2 cellular contexts compared by ENCODE assay signal in the genomic region with DNA sequence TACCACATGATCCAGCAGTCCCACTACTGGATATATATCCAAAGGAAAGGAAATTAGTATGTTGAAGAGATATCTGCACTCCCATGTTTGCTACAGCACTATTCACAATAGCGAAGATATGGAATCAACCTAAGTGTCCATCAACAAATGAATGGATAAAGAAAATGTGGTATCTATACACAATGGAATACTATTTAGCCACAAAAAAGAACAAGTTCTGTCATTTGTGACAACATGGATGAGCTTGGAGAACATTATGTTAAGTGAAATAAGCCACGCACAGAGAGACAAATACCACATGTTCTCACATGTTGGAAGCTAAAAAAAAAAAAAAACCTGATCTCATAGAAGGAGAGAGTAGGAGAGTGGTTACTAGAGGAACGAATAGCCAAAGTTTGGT.
TF ChIP-seq lines count a peak whose summit lies in the region.

No MANE protein-coding gene starts in this region.

TF ChIP-seq in HEK293, 187 proteins besides CTCF, POLR2A, EP300 and RAD21:
- peak; percentile 93 for TF ChIP-seq ZNF146 (tag by site-specific recombination; IDR thresholded peaks at IDR 0.05)
- no peak for TF ChIP-seq ZNF660 (tag by site-specific recombination; IDR thresholded peaks at IDR 0.05)

TF ChIP-seq in K562, 482 proteins besides CTCF, POLR2A, EP300 and RAD21:
- TF ChIP-seq, protein P1, sequence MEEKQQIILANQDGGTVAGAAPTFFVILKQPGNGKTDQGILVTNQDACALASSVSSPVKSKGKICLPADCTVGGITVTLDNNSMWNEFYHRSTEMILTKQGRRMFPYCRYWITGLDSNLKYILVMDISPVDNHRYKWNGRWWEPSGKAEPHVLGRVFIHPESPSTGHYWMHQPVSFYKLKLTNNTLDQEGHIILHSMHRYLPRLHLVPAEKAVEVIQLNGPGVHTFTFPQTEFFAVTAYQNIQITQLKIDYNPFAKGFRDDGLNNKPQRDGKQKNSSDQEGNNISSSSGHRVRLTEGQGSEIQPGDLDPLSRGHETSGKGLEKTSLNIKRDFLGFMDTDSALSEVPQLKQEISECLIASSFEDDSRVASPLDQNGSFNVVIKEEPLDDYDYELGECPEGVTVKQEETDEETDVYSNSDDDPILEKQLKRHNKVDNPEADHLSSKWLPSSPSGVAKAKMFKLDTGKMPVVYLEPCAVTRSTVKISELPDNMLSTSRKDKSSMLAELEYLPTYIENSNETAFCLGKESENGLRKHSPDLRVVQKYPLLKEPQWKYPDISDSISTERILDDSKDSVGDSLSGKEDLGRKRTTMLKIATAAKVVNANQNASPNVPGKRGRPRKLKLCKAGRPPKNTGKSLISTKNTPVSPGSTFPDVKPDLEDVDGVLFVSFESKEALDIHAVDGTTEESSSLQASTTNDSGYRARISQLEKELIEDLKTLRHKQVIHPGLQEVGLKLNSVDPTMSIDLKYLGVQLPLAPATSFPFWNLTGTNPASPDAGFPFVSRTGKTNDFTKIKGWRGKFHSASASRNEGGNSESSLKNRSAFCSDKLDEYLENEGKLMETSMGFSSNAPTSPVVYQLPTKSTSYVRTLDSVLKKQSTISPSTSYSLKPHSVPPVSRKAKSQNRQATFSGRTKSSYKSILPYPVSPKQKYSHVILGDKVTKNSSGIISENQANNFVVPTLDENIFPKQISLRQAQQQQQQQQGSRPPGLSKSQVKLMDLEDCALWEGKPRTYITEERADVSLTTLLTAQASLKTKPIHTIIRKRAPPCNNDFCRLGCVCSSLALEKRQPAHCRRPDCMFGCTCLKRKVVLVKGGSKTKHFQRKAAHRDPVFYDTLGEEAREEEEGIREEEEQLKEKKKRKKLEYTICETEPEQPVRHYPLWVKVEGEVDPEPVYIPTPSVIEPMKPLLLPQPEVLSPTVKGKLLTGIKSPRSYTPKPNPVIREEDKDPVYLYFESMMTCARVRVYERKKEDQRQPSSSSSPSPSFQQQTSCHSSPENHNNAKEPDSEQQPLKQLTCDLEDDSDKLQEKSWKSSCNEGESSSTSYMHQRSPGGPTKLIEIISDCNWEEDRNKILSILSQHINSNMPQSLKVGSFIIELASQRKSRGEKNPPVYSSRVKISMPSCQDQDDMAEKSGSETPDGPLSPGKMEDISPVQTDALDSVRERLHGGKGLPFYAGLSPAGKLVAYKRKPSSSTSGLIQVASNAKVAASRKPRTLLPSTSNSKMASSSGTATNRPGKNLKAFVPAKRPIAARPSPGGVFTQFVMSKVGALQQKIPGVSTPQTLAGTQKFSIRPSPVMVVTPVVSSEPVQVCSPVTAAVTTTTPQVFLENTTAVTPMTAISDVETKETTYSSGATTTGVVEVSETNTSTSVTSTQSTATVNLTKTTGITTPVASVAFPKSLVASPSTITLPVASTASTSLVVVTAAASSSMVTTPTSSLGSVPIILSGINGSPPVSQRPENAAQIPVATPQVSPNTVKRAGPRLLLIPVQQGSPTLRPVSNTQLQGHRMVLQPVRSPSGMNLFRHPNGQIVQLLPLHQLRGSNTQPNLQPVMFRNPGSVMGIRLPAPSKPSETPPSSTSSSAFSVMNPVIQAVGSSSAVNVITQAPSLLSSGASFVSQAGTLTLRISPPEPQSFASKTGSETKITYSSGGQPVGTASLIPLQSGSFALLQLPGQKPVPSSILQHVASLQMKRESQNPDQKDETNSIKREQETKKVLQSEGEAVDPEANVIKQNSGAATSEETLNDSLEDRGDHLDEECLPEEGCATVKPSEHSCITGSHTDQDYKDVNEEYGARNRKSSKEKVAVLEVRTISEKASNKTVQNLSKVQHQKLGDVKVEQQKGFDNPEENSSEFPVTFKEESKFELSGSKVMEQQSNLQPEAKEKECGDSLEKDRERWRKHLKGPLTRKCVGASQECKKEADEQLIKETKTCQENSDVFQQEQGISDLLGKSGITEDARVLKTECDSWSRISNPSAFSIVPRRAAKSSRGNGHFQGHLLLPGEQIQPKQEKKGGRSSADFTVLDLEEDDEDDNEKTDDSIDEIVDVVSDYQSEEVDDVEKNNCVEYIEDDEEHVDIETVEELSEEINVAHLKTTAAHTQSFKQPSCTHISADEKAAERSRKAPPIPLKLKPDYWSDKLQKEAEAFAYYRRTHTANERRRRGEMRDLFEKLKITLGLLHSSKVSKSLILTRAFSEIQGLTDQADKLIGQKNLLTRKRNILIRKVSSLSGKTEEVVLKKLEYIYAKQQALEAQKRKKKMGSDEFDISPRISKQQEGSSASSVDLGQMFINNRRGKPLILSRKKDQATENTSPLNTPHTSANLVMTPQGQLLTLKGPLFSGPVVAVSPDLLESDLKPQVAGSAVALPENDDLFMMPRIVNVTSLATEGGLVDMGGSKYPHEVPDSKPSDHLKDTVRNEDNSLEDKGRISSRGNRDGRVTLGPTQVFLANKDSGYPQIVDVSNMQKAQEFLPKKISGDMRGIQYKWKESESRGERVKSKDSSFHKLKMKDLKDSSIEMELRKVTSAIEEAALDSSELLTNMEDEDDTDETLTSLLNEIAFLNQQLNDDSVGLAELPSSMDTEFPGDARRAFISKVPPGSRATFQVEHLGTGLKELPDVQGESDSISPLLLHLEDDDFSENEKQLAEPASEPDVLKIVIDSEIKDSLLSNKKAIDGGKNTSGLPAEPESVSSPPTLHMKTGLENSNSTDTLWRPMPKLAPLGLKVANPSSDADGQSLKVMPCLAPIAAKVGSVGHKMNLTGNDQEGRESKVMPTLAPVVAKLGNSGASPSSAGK (IDR thresholded peaks at IDR 0.05) = no peak
- TF ChIP-seq, protein P2, sequence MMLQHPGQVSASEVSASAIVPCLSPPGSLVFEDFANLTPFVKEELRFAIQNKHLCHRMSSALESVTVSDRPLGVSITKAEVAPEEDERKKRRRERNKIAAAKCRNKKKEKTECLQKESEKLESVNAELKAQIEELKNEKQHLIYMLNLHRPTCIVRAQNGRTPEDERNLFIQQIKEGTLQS (IDR thresholded peaks at IDR 0.05) = no peak
- TF ChIP-seq, protein P2 (CRISPR knock-in tag; conservative IDR thresholded peaks at IDR 0.05) = no peak
- peak; percentile 71 for TF ChIP-seq ZNF146 (CRISPR knock-in tag; IDR thresholded peaks at IDR 0.05; ENCODE audit: unreplicated experiment)
- TF ChIP-seq, protein P3, sequence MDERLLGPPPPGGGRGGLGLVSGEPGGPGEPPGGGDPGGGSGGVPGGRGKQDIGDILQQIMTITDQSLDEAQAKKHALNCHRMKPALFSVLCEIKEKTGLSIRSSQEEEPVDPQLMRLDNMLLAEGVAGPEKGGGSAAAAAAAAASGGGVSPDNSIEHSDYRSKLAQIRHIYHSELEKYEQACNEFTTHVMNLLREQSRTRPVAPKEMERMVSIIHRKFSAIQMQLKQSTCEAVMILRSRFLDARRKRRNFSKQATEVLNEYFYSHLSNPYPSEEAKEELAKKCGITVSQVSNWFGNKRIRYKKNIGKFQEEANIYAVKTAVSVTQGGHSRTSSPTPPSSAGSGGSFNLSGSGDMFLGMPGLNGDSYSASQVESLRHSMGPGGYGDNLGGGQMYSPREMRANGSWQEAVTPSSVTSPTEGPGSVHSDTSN (CRISPR knock-in tag; IDR thresholded peaks at IDR 0.05; ENCODE audit: low read depth) = no peak
- TF ChIP-seq, protein P3 (tag; conservative IDR thresholded peaks at IDR 0.05; ENCODE audit: low read depth) = no peak
- TF ChIP-seq FOSL1 (tag; conservative IDR thresholded peaks at IDR 0.05) = no peak
- TF ChIP-seq, protein P4, sequence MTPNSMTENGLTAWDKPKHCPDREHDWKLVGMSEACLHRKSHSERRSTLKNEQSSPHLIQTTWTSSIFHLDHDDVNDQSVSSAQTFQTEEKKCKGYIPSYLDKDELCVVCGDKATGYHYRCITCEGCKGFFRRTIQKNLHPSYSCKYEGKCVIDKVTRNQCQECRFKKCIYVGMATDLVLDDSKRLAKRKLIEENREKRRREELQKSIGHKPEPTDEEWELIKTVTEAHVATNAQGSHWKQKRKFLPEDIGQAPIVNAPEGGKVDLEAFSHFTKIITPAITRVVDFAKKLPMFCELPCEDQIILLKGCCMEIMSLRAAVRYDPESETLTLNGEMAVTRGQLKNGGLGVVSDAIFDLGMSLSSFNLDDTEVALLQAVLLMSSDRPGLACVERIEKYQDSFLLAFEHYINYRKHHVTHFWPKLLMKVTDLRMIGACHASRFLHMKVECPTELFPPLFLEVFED (CRISPR knock-in tag; conservative IDR thresholded peaks at IDR 0.05) = no peak
